Comparison of ENCODE assay signal across 1 cellular context in genomic region chr17:74752415-74752814, GRCh38.
TF ChIP-seq lines count a peak whose summit lies in the region.

No MANE protein-coding gene starts in this region.

TF ChIP-seq in HepG2, 621 proteins besides CTCF, POLR2A, EP300 and RAD21 (continued from another document):
- no peak for TF ChIP-seq ZBTB10 (CRISPR knock-in tag; IDR thresholded peaks at IDR 0.05; ENCODE audit: borderline replicate concordance)
- TF ChIP-seq SP4 (CRISPR knock-in tag; IDR thresholded peaks at IDR 0.05): 0 out of 2 replicates have a peak, but pooled peaks have one; percentile 31
- TF ChIP-seq PRDM15 (CRISPR knock-in tag; IDR thresholded peaks at IDR 0.05): no peak
- TF ChIP-seq ZNF414 (CRISPR knock-in tag; IDR thresholded peaks at IDR 0.05): no peak
- no peak for TF ChIP-seq RFX5 (IDR thresholded peaks at IDR 0.05; ENCODE audit: low read depth, low read length)
- no peak for TF ChIP-seq BATF2 (CRISPR knock-in tag; IDR thresholded peaks at IDR 0.05)
- TF ChIP-seq ZNF225 (CRISPR knock-in tag; IDR thresholded peaks at IDR 0.05): no peak
- TF ChIP-seq ZNF570 (CRISPR knock-in tag; IDR thresholded peaks at IDR 0.05; ENCODE audit: borderline replicate concordance): no peak
- no peak for TF ChIP-seq ZNF737 (CRISPR knock-in tag; IDR thresholded peaks at IDR 0.05; ENCODE audit: borderline replicate concordance)
- TF ChIP-seq KMT2B (CRISPR knock-in tag; IDR thresholded peaks at IDR 0.05): no peak
- no peak for TF ChIP-seq TERF1 (CRISPR knock-in tag; IDR thresholded peaks at IDR 0.05)
- TF ChIP-seq CEBPG (CRISPR knock-in tag; IDR thresholded peaks at IDR 0.05): peak; percentile 88
